Comparison of ENCODE assay signal across 1 cellular context in the genomic region with DNA sequence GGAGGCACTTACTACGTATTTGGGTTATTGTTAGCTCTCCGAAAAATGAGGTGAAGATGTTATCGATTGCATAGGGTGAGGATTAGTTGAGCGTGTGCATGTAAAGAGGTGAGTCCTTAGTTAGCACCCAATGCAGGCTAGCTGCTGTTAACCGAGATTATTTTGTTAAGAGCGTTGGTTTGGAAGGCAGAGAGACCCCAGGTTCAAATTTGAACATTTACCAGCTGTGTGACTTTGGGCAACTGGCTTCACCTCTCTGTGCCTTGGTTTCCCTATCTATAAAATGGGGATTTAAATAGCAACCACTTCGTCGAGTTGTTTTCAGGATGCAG.
TF ChIP-seq lines count a peak whose summit lies in the region.

No MANE protein-coding gene starts in this region.

TF ChIP-seq in endothelial cell of umbilical vein, 7 proteins besides CTCF, POLR2A, EP300 and RAD21 (continued from another document):
- no peak for TF ChIP-seq JUN (IDR thresholded peaks at IDR 0.05; ENCODE audit: borderline replicate concordance, insufficient read depth, insufficient read length, low read depth)
- TF ChIP-seq MYC (IDR thresholded peaks at IDR 0.05; ENCODE audit: low read depth, low read length) = no peak
- TF ChIP-seq POLR2AphosphoS5 (IDR thresholded peaks at IDR 0.05; ENCODE audit: insufficient read depth, low read depth, low read length) = no peak
- no peak for TF ChIP-seq FOS (IDR thresholded peaks at IDR 0.05; ENCODE audit: borderline replicate concordance, insufficient read depth, low read length)
TF ChIP-seq in endothelial cell of umbilical vein: peak in this region for 0.
